ENCODE assay signal across 29 cellular contexts in genomic region chr16:48067388-48067787, GRCh38.
"Had no signal": no experiment of that assay in that cellular context is flagged by ENCODE, and none has a peak within 500 bp of the region (broad histone marks: within the 10 kb centered on the region; RNA-seq: fewer than 3 reads in every experiment).

No MANE protein-coding gene starts in this region.

- H3K36me3 Mint-ChIP-seq: immature natural killer cell; mesothelial cell of epicardium; naive B cell; natural killer cell treated with Interleukin-12 subunit alpha and Interleukin-12 subunit beta and Interleukin-15 and Interleukin-18, amount 100 ng/mL, for 72 hours; stimulated activated naive B cell treated with anti-CD40 and anti-IgM and Interleukin-4, amounts not matched to agents 10 μg/mL and 1 μg/mL and 100 μg/mL, for 72 hours had no signal

- FAIRE-seq: frontal cortex had no signal

- H3K4me3 ChIP-seq: esophagus squamous epithelium, lower lobe of right lung, mucosa of descending colon, psoas muscle, skin epidermis, transverse colon, upper lobe of right lung, uterus had no signal

- H3K4me3 Mint-ChIP-seq: immature natural killer cell; memory B cell; mesothelial cell of epicardium; naive B cell; natural killer cell treated with Interleukin-12 subunit alpha and Interleukin-12 subunit beta and Interleukin-15 and Interleukin-18, amount 100 ng/mL, for 72 hours; stimulated activated naive B cell treated with anti-CD40 and anti-IgM and Interleukin-4, amounts not matched to agents 10 μg/mL and 1 μg/mL and 100 μg/mL, for 72 hours; stimulated activated naive CD8-positive, alpha-beta T cell treated with anti-CD3 and anti-CD28 coated beads, Interleukin-15, Interleukin-2, amounts not matched to agents 100 ng/mL and 50 ng/mL, for 24 hours had no signal

- ATAC-seq: left colon; left ventricle myocardium superior; lower lobe of right lung; mucosa of descending colon; natural killer cell treated with Interleukin-12 subunit alpha and Interleukin-12 subunit beta and Interleukin-15 and Interleukin-18, amount 100 ng/mL, for 72 hours; psoas muscle; right cardiac atrium; stimulated activated naive B cell treated with anti-CD40 and anti-IgM and Interleukin-4, amounts not matched to agents 10 μg/mL and 1 μg/mL and 100 μg/mL, for 72 hours; upper lobe of right lung had no signal

- H3K4me1 ChIP-seq: esophagus squamous epithelium, lower lobe of right lung, psoas muscle, transverse colon, upper lobe of right lung, uterus had no signal

- H3K9me3 Mint-ChIP-seq: immature natural killer cell; mesothelial cell of epicardium; natural killer cell treated with Interleukin-12 subunit alpha and Interleukin-12 subunit beta and Interleukin-15 and Interleukin-18, amount 100 ng/mL, for 72 hours; stimulated activated naive CD8-positive, alpha-beta T cell treated with anti-CD3 and anti-CD28 coated beads, Interleukin-15, Interleukin-2, amounts not matched to agents 100 ng/mL and 50 ng/mL, for 24 hours had no signal

- H3K27ac Mint-ChIP-seq: immature natural killer cell; memory B cell; mesothelial cell of epicardium; naive B cell; natural killer cell treated with Interleukin-12 subunit alpha and Interleukin-12 subunit beta and Interleukin-15 and Interleukin-18, amount 100 ng/mL, for 72 hours; stimulated activated naive B cell treated with anti-CD40 and anti-IgM and Interleukin-4, amounts not matched to agents 10 μg/mL and 1 μg/mL and 100 μg/mL, for 72 hours; stimulated activated naive CD8-positive, alpha-beta T cell treated with anti-CD3 and anti-CD28 coated beads, Interleukin-15, Interleukin-2, amounts not matched to agents 100 ng/mL and 50 ng/mL, for 24 hours had no signal

- H3K27me3 ChIP-seq: esophagus squamous epithelium, transverse colon, upper lobe of right lung, uterus had no signal

- H3K4me1 Mint-ChIP-seq: immature natural killer cell; memory B cell; mesothelial cell of epicardium; naive B cell; stimulated activated naive B cell treated with anti-CD40 and anti-IgM and Interleukin-4, amounts not matched to agents 10 μg/mL and 1 μg/mL and 100 μg/mL, for 72 hours had no signal

- H3K9me3 ChIP-seq: esophagus squamous epithelium, lower lobe of right lung, mucosa of descending colon, psoas muscle, transverse colon, upper lobe of right lung, uterus had no signal

- DNase-seq: cerebellar nuclear complex; cortex of kidney; effector CD8-positive, alpha-beta T cell; erythroblast; esophagus squamous epithelium; hypothalamus; immature natural killer cell; islet precursor cell; kidney glomerular epithelial cell; left colon; left ventricle myocardium superior; lower lobe of right lung; mucosa of descending colon; naive B cell; nucleus accumbens; psoas muscle; right cardiac atrium; stimulated activated CD4-positive, alpha-beta T cell treated with anti-CD3 and anti-CD28 coated beads, Interleukin-15, amount 100 ng/mL, for 24 hours; stimulated activated CD4-positive, alpha-beta T cell treated with anti-CD3 and anti-CD28 coated beads, Interleukin-2, amount 100 ng/mL, for 48 hours; stimulated activated naive B cell treated with anti-CD40 and anti-IgM and Interleukin-4, amounts not matched to agents 10 μg/mL and 1 μg/mL and 100 μg/mL, for 72 hours; transverse colon; upper lobe of right lung; uterus had no signal

- H3K36me3 ChIP-seq: esophagus squamous epithelium, lower lobe of right lung, transverse colon, upper lobe of right lung, uterus had no signal
